In the genomic region with DNA sequence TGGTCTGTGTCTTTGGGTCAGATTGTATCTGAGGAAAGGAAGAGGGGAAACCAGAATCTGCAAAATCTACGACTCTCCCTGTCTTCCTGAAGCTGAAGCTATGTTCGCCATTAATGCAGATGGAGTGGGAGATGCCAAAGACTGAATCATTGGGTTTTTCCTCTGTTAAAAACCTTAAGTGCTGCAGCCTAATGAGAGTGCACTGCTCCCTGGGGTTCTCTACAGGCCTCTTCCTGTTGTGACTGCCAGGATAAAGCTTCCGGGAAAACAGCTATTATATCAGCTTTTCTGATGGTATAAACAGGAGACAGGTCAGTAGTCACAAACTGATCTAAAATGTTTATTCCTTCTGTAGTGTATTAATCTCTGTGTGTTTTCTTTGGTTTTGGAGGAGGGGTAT, we compare ENCODE assay signal across 1 cellular context.
TF ChIP-seq lines count a peak whose summit lies in the region.

No MANE protein-coding gene starts in this region.

TF ChIP-seq in WTC11, 78 proteins besides CTCF, POLR2A, EP300 and RAD21 (continued from another document):
- TF ChIP-seq, protein P1, sequence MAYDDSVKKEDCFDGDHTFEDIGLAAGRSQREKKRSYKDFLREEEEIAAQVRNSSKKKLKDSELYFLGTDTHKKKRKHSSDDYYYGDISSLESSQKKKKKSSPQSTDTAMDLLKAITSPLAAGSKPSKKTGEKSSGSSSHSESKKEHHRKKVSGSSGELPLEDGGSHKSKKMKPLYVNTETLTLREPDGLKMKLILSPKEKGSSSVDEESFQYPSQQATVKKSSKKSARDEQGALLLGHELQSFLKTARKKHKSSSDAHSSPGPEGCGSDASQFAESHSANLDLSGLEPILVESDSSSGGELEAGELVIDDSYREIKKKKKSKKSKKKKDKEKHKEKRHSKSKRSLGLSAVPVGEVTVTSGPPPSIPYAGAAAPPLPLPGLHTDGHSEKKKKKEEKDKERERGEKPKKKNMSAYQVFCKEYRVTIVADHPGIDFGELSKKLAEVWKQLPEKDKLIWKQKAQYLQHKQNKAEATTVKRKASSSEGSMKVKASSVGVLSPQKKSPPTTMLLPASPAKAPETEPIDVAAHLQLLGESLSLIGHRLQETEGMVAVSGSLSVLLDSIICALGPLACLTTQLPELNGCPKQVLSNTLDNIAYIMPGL (CRISPR knock-in tag; IDR thresholded peaks at IDR 0.05), result no peak
- TF ChIP-seq CBFB (CRISPR knock-in tag; IDR thresholded peaks at IDR 0.05; ENCODE audit: low read depth) (no peak), ZNF219 (CRISPR knock-in tag; IDR thresholded peaks at IDR 0.05; ENCODE audit: borderline replicate concordance) (no peak), MAX (CRISPR knock-in tag; IDR thresholded peaks at IDR 0.05) (no peak), PRRX2 (CRISPR knock-in tag; IDR thresholded peaks at IDR 0.05) (no peak), ERG (CRISPR knock-in tag; IDR thresholded peaks at IDR 0.05) (no peak), ZNF416 (CRISPR knock-in tag; IDR thresholded peaks at IDR 0.05) (no peak), ETV6 (CRISPR knock-in tag; IDR thresholded peaks at IDR 0.05) (no peak), ATF1 (CRISPR knock-in tag; IDR thresholded peaks at IDR 0.05) (no peak), ZNF317 (CRISPR knock-in tag; IDR thresholded peaks at IDR 0.05; ENCODE audit: borderline replicate concordance, low read depth) (no peak), ZNF138 (CRISPR knock-in tag; conservative IDR thresholded peaks at IDR 0.05) (no peak), PREB (CRISPR knock-in tag; IDR thresholded peaks at IDR 0.05; ENCODE audit: borderline replicate concordance) (no peak)
- TF ChIP-seq, protein P2, sequence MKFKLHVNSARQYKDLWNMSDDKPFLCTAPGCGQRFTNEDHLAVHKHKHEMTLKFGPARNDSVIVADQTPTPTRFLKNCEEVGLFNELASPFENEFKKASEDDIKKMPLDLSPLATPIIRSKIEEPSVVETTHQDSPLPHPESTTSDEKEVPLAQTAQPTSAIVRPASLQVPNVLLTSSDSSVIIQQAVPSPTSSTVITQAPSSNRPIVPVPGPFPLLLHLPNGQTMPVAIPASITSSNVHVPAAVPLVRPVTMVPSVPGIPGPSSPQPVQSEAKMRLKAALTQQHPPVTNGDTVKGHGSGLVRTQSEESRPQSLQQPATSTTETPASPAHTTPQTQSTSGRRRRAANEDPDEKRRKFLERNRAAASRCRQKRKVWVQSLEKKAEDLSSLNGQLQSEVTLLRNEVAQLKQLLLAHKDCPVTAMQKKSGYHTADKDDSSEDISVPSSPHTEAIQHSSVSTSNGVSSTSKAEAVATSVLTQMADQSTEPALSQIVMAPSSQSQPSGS (CRISPR knock-in tag; IDR thresholded peaks at IDR 0.05; ENCODE audit: borderline replicate concordance, low read depth), result no peak
- TF ChIP-seq, protein P3, sequence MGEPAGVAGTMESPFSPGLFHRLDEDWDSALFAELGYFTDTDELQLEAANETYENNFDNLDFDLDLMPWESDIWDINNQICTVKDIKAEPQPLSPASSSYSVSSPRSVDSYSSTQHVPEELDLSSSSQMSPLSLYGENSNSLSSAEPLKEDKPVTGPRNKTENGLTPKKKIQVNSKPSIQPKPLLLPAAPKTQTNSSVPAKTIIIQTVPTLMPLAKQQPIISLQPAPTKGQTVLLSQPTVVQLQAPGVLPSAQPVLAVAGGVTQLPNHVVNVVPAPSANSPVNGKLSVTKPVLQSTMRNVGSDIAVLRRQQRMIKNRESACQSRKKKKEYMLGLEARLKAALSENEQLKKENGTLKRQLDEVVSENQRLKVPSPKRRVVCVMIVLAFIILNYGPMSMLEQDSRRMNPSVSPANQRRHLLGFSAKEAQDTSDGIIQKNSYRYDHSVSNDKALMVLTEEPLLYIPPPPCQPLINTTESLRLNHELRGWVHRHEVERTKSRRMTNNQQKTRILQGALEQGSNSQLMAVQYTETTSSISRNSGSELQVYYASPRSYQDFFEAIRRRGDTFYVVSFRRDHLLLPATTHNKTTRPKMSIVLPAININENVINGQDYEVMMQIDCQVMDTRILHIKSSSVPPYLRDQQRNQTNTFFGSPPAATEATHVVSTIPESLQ (CRISPR knock-in tag; IDR thresholded peaks at IDR 0.05), result no peak
TF ChIP-seq in WTC11: peak in this region for 0.
